8 cellular contexts compared by ENCODE assay signal in the genomic region with DNA sequence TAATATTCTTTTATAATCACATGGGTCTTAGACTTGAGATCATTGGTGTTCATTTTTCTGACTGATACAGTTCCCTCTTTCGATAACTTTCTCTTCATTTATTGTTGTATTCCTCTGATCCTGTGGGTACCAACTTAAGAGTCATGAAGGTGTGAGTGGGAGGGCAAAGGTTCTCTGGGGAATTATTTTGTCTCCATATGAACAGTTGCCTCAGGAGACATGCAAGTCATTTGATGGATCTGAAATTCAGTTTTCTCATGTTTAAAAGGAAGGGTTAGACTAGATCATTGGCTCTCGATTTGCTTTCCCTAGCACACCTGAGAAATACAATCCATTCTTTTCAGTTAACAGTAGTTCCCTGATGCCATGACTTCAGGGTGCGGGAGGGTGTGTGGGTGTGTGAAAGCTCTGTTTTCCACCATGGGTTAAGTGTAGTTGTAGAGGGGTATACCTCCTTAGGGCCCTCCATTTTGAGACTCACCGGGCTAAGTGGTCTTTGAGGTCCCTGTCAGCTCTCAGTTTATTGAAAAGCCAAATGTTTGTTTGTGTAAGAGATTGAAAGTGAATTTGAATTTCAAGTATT. TPM values are rescaled to one million over a fixed set of nuclear protein-coding genes. Genes with fewer than 3 reads are reported as not detected.
A peak's percentile ranks its signal among the peaks of the same experiment; 100 is the strongest.
DNase-seq lines count a peak whose midpoint lies in the region; ATAC-seq and TF ChIP-seq lines count a peak whose summit lies in the region.

No MANE protein-coding gene starts in this region.

- H2AFZ ChIP-seq in OCI-LY3 (ENCODE audit: low read depth, low read length), result no peak overlapping the region

- H3K27ac ChIP-seq in OCI-LY3 (ENCODE audit: low read length) (peak overlapping the region; percentile 58), psoas muscle (no peak overlapping the region)

- H3K4me3 ChIP-seq in OCI-LY3 (ENCODE audit: low read length), result peak overlapping the region; percentile 75
- peak overlapping the region; percentile 66 for H3K4me3 ChIP-seq in psoas muscle

- peaks cover 24% of the 10 kb centered on the region for H3K4me1 ChIP-seq in OCI-LY3 (ENCODE audit: low read length)
- peaks cover 8% of the 10 kb centered on the region for H3K4me1 ChIP-seq in psoas muscle

- H3K9me3 ChIP-seq in OCI-LY3 (ENCODE audit: insufficient read depth, low read length) (no peaks in the 10 kb centered on the region), psoas muscle (no peaks in the 10 kb centered on the region)

- peak overlapping the region; percentile 78 for H3K4me2 ChIP-seq in OCI-LY3 (ENCODE audit: low read length)

- peak overlapping the region; percentile 58 for H3K9ac ChIP-seq in OCI-LY3 (ENCODE audit: low read length)

- H3K4me1 Mint-ChIP-seq in effector memory CD8-positive, alpha-beta T cell (ENCODE audit: low read depth in 2 of 2), result peaks cover 22 to 44% of the 10 kb centered on the region in 2 donors

- no peaks in the 10 kb centered on the region for H3K27me3 Mint-ChIP-seq in effector memory CD8-positive, alpha-beta T cell

- peak overlapping the region; percentile 81 for H3K4me3 Mint-ChIP-seq in effector memory CD8-positive, alpha-beta T cell

- no peaks in the 10 kb centered on the region for H4K20me1 ChIP-seq in OCI-LY3 (ENCODE audit: insufficient read depth, low read length)

- no peaks in the 10 kb centered on the region for H3K27me3 ChIP-seq in OCI-LY3 (ENCODE audit: low read depth, low read length)
- H3K27me3 ChIP-seq in psoas muscle (ENCODE audit: insufficient read depth in 3 of 3, low read length in 2 of 3), result no peaks in the 10 kb centered on the region

- intact Hi-C loops in psoas muscle (cut with DNase I), result loop anchor here in 1 of 2 donors (5.0 kb wide), 1 partner anchor 50 kb away; a partner anchor contains a TSS

- H3K36me3 Mint-ChIP-seq in effector memory CD8-positive, alpha-beta T cell (ENCODE audit: insufficient read depth), result peaks cover 35% of the 10 kb centered on the region

- H3K79me2 ChIP-seq in OCI-LY3 (ENCODE audit: low read length), result peaks cover 12% of the 10 kb centered on the region

- H3K27ac Mint-ChIP-seq in effector memory CD8-positive, alpha-beta T cell, result peak overlapping the region; percentile 90 to 92

- peaks cover 20% of the 10 kb centered on the region for H3K36me3 ChIP-seq in OCI-LY3 (replicated peaks; ENCODE audit: low read depth, low read length)
- H3K36me3 ChIP-seq in psoas muscle (ENCODE audit: insufficient read depth in 1 of 2, low read depth in 1 of 2), result no peaks in the 10 kb centered on the region

- DNase-seq in EL, result peak; percentile 3
- no peak for DNase-seq in effector memory CD8-positive, alpha-beta T cell
- no peak for DNase-seq in psoas muscle
- no peak for DNase-seq in foreskin melanocyte
- no peak for DNase-seq in HuH-7.5 (ENCODE audit: low spot score)

- no peak for ATAC-seq in effector memory CD8-positive, alpha-beta T cell (replicated peaks)
- ATAC-seq in psoas muscle (peak in 1 of 4 donors; percentile 5), HG03135 (IDR thresholded peaks at IDR 0.05; ENCODE audit: unreplicated experiment) (no peak), HG03565 (IDR thresholded peaks at IDR 0.05; ENCODE audit: unreplicated experiment) (no peak)

- WGBS in psoas muscle, 3 donors, result 72 to 79% (median 76%) methylated on average over 4 of the region's 4 CpGs

- H3K9me3 Mint-ChIP-seq in effector memory CD8-positive, alpha-beta T cell, result no peaks in the 10 kb centered on the region

- TF ChIP-seq CTCF in OCI-LY3 (IDR thresholded peaks at IDR 0.05; ENCODE audit: low read depth, low read length), result no peak
- no peak for TF ChIP-seq CTCF in psoas muscle (IDR thresholded peaks at IDR 0.05)

RNA-seq across cellular contexts. Expression of a gene that starts 47.8 kb away (rescaled TPM):
- total RNA-seq in psoas muscle, result 1 to 10 TPM; 1.3 to 2.4 (median 1.6) TPM
- 1 to 10 TPM in 2 of 3 donors, under 1 TPM in 1; 1.00 to 1.2 (median 1.2) TPM for polyA plus RNA-seq in psoas muscle
